In the genomic region with DNA sequence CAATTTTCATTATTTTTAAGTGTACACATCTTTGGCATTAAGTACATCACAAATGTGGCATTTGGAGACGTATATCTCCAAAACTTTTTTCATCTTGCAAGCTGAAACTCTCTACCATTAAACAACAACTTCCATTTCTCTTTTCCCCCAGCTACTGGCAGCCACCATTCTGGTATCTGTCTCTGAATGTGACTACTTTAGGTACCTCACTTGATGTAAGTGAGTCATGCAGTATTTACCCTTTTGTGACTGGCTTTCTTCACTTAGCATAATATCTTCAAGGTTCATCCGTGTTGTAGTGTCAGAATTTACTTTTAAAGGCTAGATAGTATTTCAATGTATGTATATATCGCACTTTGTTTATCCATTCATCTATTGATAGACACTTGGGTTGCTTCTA, we compare ENCODE assay signal across 18 cellular contexts.
"Had no signal": no experiment of that assay in that cellular context is flagged by ENCODE, and none has a peak within 500 bp of the region (broad histone marks: within the 10 kb centered on the region; RNA-seq: fewer than 3 reads in every experiment).

No MANE protein-coding gene starts in this region.

- H3K4me3 Mint-ChIP-seq: activated CD4-positive, alpha-beta T cell treated with anti-CD3 and anti-CD28 coated beads, Interleukin-2, amount 10 ng/mL, durations not matched to agents 24 days and 14 days; activated naive CD4-positive, alpha-beta T cell treated with anti-CD3 and anti-CD28 coated beads, Interleukin-2, amount 50 U/mL, for 24 hours; nephron progenitor cell; T-cell had no signal

- ATAC-seq: psoas muscle, sciatic nerve, T-cell had no signal

- DNase-seq: activated CD4-positive, alpha-beta T cell treated with anti-CD3 and anti-CD28 coated beads, Interleukin-2, amount 10 ng/mL, durations not matched to agents 24 days and 14 days; anterior cingulate cortex; dorsolateral prefrontal cortex; glutamatergic neuron; islet precursor cell; left ventricle myocardium inferior; mesenchymal stem cell; nephron progenitor cell; psoas muscle; SJCRH30; spleen; stimulated activated CD4-positive, alpha-beta T cell treated with anti-CD3 and anti-CD28 coated beads, Interleukin-1b, Interleukin-23, amount 100 ng/mL, for 48 hours; stimulated activated naive CD4-positive, alpha-beta T cell; T-cell; T1000; upper lobe of left lung had no signal

- H3K27ac Mint-ChIP-seq: activated CD4-positive, alpha-beta T cell treated with anti-CD3 and anti-CD28 coated beads, Interleukin-2, amount 10 ng/mL, durations not matched to agents 24 days and 14 days; activated naive CD4-positive, alpha-beta T cell treated with anti-CD3 and anti-CD28 coated beads, Interleukin-2, amount 50 U/mL, for 24 hours; nephron progenitor cell; T-cell had no signal

- H3K9me3 Mint-ChIP-seq: activated naive CD4-positive, alpha-beta T cell treated with anti-CD3 and anti-CD28 coated beads, Interleukin-2, amount 50 U/mL, for 24 hours; nephron progenitor cell; T-cell had no signal

- H3K4me1 Mint-ChIP-seq: nephron progenitor cell had no signal

- H3K27me3 Mint-ChIP-seq: activated CD4-positive, alpha-beta T cell treated with anti-CD3 and anti-CD28 coated beads, Interleukin-2, amount 10 ng/mL, durations not matched to agents 24 days and 14 days; activated naive CD4-positive, alpha-beta T cell treated with anti-CD3 and anti-CD28 coated beads, Interleukin-2, amount 50 U/mL, for 24 hours; T-cell had no signal
